ENCODE assay signal across 8 cellular contexts in genomic region chr10:5584895-5585516, GRCh38.
DNase-seq lines count a peak whose midpoint lies in the region; TF ChIP-seq lines count a peak whose summit lies in the region.

No MANE protein-coding gene starts in this region.

- no peaks in the 10 kb centered on the region for H3K9me3 ChIP-seq in HUES64 (ENCODE audit: insufficient read depth, low read depth, low read length)
- no peaks in the 10 kb centered on the region for H3K9me3 ChIP-seq in esophagus squamous epithelium

- DNase-seq in A172 (ENCODE audit: low spot score) (peak; percentile 91), GM19240 (ENCODE audit: insufficient read length, low spot score) (peak; percentile 42), esophagus squamous epithelium (lab: John Stamatoyannopoulos, UW) (no peak), NCI-H526 (lab: John Stamatoyannopoulos, UW) (no peak), KBM-7 (no peak), SK-N-DZ (ENCODE audit: low spot score) (no peak), NCI-H510A treated with DMSO at 0.1 percent for 48 hours (lab: John Stamatoyannopoulos, UW) (no peak)

- 64% methylated on average over 10 of the region's 10 CpGs for WGBS in HUES64
- 30 to 57% methylated on average over 5 to 6 of the region's 10 CpGs for WGBS in esophagus squamous epithelium, 2 donors

- in situ Hi-C loops in KBM-7 (cut with MboI; ENCODE audit: low pct_unique_long_range_greater_than_20kb, low sequenced_read_pairs), result no loop called here

- intact Hi-C loops in esophagus squamous epithelium (cut with DNase I), result no loop called here

- no peaks in the 10 kb centered on the region for H3K27me3 ChIP-seq in HUES64 (ENCODE audit: insufficient read depth, low read length)
- peaks cover 0 to 9% (median 0%) of the 10 kb centered on the region in 4 donors for H3K27me3 ChIP-seq in esophagus squamous epithelium

- H3K4me1 ChIP-seq in HUES64 (ENCODE audit: insufficient read depth, low read length), result peaks cover 44% of the 10 kb centered on the region
- H3K4me1 ChIP-seq in esophagus squamous epithelium, result peaks cover 23 to 77% (median 37%) of the 10 kb centered on the region in 3 donors

- H3K36me3 ChIP-seq in HUES64 (ENCODE audit: insufficient read depth, low read length) (no peaks in the 10 kb centered on the region), esophagus squamous epithelium (no peaks in the 10 kb centered on the region)

- no peak overlapping the region for H3K9ac ChIP-seq in HUES64 (ENCODE audit: low read depth, low read length)

- H3K27ac ChIP-seq in HUES64 (ENCODE audit: low read depth, low read length), result peak overlapping the region; percentile 41; the same call in 1 of the 2 replicates
- peak overlapping the region; percentile 71 to 82 (median 78) for H3K27ac ChIP-seq in esophagus squamous epithelium

- no peak for TF ChIP-seq POLR2A in esophagus squamous epithelium (IDR thresholded peaks at IDR 0.05)

- H3K4me3 ChIP-seq in HUES64 (ENCODE audit: low read length) (no peak overlapping the region), esophagus squamous epithelium (no peak overlapping the region)

- peak in 1 of 6 experiments; percentile 18 for TF ChIP-seq CTCF in esophagus squamous epithelium (IDR thresholded peaks at IDR 0.05)

Comparison
In these comparisons a context has a peak if more than half of its experiments do, and no peak if none do; other contexts are left out.
1. DNase-seq: peak in A172 (single experiment) and GM19240 (single experiment); none in esophagus squamous epithelium (single experiment), NCI-H526 (0 of 2), KBM-7 (single experiment), SK-N-DZ (single experiment) and NCI-H510A treated with DMSO at 0.1 percent for 48 hours (single experiment).